ENCODE assay signal across 12 cellular contexts in the genomic region with DNA sequence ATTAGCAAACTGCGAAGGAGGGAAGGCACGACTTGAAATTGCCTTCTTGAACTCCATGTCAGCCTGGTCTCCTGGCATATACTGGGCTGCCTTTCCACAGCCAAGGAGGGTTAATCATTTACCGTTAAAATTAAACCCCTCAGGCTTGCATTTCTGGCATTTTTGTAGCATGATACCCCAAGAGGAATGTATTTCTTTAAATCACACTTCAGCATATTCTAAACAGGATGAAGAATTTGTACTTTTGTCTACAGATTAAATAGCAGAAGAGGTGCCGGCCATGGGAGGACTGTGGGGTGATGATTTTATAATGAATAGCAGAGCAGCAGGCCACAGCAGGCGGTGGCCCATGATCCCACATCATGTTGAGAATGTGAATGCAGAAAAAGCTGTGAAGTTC.
A peak's percentile ranks its signal among the peaks of the same experiment; 100 is the strongest.
DNase-seq lines count a peak whose midpoint lies in the region; ATAC-seq and TF ChIP-seq lines count a peak whose summit lies in the region.
"Had no signal": no experiment of that assay in that cellular context is flagged by ENCODE, and none has a peak within 500 bp of the region (broad histone marks: within the 10 kb centered on the region; RNA-seq: fewer than 3 reads in every experiment).

No MANE protein-coding gene starts in this region.

- no peaks in the 10 kb centered on the region for H3K4me1 Mint-ChIP-seq in activated T-helper 2 cell treated with anti-CD3 and anti-CD28 coated beads, Interferon-gamma antibody, Interleukin-2, Interleukin-4, amounts not matched to agents 10 μg/mL and 5 μg/mL and 100 μg/mL, durations not matched to agents 14 hours and 24 hours and 36 hours (ENCODE audit: low read depth)

- peaks cover 7% of the 10 kb centered on the region for H3K27me3 Mint-ChIP-seq in activated T-helper 2 cell treated with anti-CD3 and anti-CD28 coated beads, Interferon-gamma antibody, Interleukin-2, Interleukin-4, amounts not matched to agents 10 μg/mL and 5 μg/mL and 100 μg/mL, durations not matched to agents 14 hours and 24 hours and 36 hours (ENCODE audit: low read depth)

- H3K36me3 Mint-ChIP-seq in activated T-helper 2 cell treated with anti-CD3 and anti-CD28 coated beads, Interferon-gamma antibody, Interleukin-2, Interleukin-4, amounts not matched to agents 10 μg/mL and 5 μg/mL and 100 μg/mL, durations not matched to agents 14 hours and 24 hours and 36 hours (ENCODE audit: low read depth), result no peaks in the 10 kb centered on the region

- no peaks in the 10 kb centered on the region for H3K9me3 Mint-ChIP-seq in activated T-helper 2 cell treated with anti-CD3 and anti-CD28 coated beads, Interferon-gamma antibody, Interleukin-2, Interleukin-4, amounts not matched to agents 10 μg/mL and 5 μg/mL and 100 μg/mL, durations not matched to agents 14 hours and 24 hours and 36 hours

- no peak overlapping the region for H3K4me3 ChIP-seq in WERI-Rb-1 (ENCODE audit: low read depth, low read length)
- H3K4me3 ChIP-seq: lung had no signal

- no peak overlapping the region for H3K27ac ChIP-seq in WERI-Rb-1

- no peak for ATAC-seq in stimulated activated naive CD8-positive, alpha-beta T cell treated with anti-CD3 and anti-CD28 coated beads, Interleukin-15, Interleukin-2, amounts not matched to agents 100 U/mL and 50 U/mL, for 24 hours

- no peak overlapping the region for H3K4me3 Mint-ChIP-seq in activated T-helper 2 cell treated with anti-CD3 and anti-CD28 coated beads, Interferon-gamma antibody, Interleukin-2, Interleukin-4, amounts not matched to agents 10 μg/mL and 5 μg/mL and 100 μg/mL, durations not matched to agents 14 hours and 24 hours and 36 hours (ENCODE audit: low read depth)

- H3K27me3 ChIP-seq in WERI-Rb-1 (ENCODE audit: insufficient read depth, low read depth, severe bottlenecking), result no peaks in the 10 kb centered on the region

- no peak overlapping the region for H3K27ac Mint-ChIP-seq in activated T-helper 2 cell treated with anti-CD3 and anti-CD28 coated beads, Interferon-gamma antibody, Interleukin-2, Interleukin-4, amounts not matched to agents 10 μg/mL and 5 μg/mL and 100 μg/mL, durations not matched to agents 14 hours and 24 hours and 36 hours

- peak; percentile 95 for DNase-seq in HS-27A (ENCODE audit: low read depth)
- peak; percentile 87 for DNase-seq in astrocyte of the hippocampus (ENCODE audit: low read depth, low spot score)
- DNase-seq in hepatic stellate cell (ENCODE audit: low spot score), result peak; percentile 66
- no peak for DNase-seq in activated T-helper 2 cell treated with anti-CD3 and anti-CD28 coated beads, Interferon-gamma antibody, Interleukin-2, Interleukin-4, amounts not matched to agents 10 μg/mL and 5 μg/mL and 100 μg/mL, durations not matched to agents 14 hours and 24 hours and 36 hours (ENCODE audit: low spot score)
- DNase-seq in stimulated activated naive CD8-positive, alpha-beta T cell treated with anti-CD3 and anti-CD28 coated beads, Interleukin-15, Interleukin-2, amounts not matched to agents 100 U/mL and 50 U/mL, for 24 hours, result no peak
- no peak for DNase-seq in WERI-Rb-1
- no peak for DNase-seq in mesenteric fat pad (ENCODE audit: low spot score)
- DNase-seq: activated T-cell treated with anti-CD3 and anti-CD28 coated beads, Interleukin-2, amount 50 U/mL, for 1 hour; cerebellar nuclear complex; NCI-H1092; NCI-H510A had no signal

- no peak for TF ChIP-seq CTCF in WERI-Rb-1 (IDR thresholded peaks at IDR 0.05; ENCODE audit: low read depth, low read length)

- no peaks in the 10 kb centered on the region for H3K9me3 ChIP-seq in WERI-Rb-1 (ENCODE audit: severe bottlenecking)

- no peaks in the 10 kb centered on the region for H3K36me3 ChIP-seq in WERI-Rb-1

- intact Hi-C loops in activated T-helper 2 cell treated with anti-CD3 and anti-CD28 coated beads, Interferon-gamma antibody, Interleukin-2, Interleukin-4, amounts not matched to agents 10 μg/mL and 5 μg/mL and 100 μg/mL, durations not matched to agents 14 hours and 24 hours and 36 hours (cut with micrococcal nuclease), result no loop called here

Comparison
In these comparisons a context has a peak if more than half of its experiments do, and no peak if none do; other contexts are left out.
1. DNase-seq: peak in HS-27A (single experiment), astrocyte of the hippocampus (single experiment) and hepatic stellate cell (single experiment); none in activated T-helper 2 cell treated with anti-CD3 and anti-CD28 coated beads, Interferon-gamma antibody, Interleukin-2, Interleukin-4, amounts not matched to agents 10 μg/mL and 5 μg/mL and 100 μg/mL, durations not matched to agents 14 hours and 24 hours and 36 hours (single experiment), stimulated activated naive CD8-positive, alpha-beta T cell treated with anti-CD3 and anti-CD28 coated beads, Interleukin-15, Interleukin-2, amounts not matched to agents 100 U/mL and 50 U/mL, for 24 hours (single experiment), WERI-Rb-1 (single experiment) and mesenteric fat pad (single experiment).